1 cellular context compared by ENCODE assay signal in the genomic region with DNA sequence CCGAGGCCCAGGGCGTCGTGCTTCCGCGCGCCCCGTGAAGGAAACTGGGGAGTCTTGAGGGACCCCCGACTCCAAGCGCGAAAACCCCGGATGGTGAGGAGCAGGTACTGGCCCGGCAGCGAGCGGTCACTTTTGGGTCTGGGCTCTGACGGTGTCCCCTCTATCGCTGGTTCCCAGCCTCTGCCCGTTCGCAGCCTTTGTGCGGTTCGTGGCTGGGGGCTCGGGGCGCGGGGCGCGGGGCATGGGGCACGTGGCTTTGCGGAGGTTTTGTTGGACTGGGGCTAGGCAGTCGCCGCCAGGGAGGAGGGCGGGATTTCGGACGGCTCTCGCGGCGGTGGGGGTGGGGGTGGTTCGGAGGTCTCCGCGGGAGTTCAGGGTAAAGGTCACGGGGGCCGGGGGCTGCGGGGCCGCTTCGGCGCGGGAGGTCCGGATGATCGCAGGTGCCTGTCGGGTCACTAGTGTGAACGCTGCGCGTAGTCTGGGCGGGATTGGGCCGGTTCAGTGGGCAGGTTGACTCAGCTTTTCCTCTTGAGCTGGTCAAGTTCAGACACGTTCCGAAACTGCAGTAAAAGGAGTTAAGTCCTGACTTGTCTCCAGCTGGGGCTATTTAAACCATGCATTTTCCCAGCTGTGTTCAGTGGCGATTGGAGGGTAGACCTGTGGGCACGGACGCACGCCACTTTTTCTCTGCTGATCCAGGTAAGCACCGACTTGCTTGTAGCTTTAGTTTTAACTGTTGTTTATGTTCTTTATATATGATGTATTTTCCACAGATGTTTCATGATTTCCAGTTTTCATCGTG.
A peak's percentile ranks its signal among the peaks of the same experiment; 100 is the strongest.
TF ChIP-seq lines count a peak whose summit lies in the region.

No MANE protein-coding gene starts in this region.

TF ChIP-seq in H1, 55 proteins besides CTCF, POLR2A, EP300 and RAD21 (continued from another document):
- TF ChIP-seq SIN3A (conservative IDR thresholded peaks at IDR 0.05 in 1 of 2, IDR thresholded peaks at IDR 0.05 in 1 of 2; ENCODE audit: low read depth in 1 of 2, low read length in 2 of 2) (peak; percentile 32 to 70; a peak in 2 of 4 replicates), TCF12 (IDR thresholded peaks at IDR 0.05; ENCODE audit: low read depth, low read length) (peak; percentile 35; the same call in 1 of the 2 replicates), ASH2L (IDR thresholded peaks at IDR 0.05; ENCODE audit: low read length) (peak; percentile 9), HDAC2 (IDR thresholded peaks at IDR 0.05; ENCODE audit: borderline replicate concordance in 1 of 2, low read depth in 2 of 2, low read length in 2 of 2) (0 out of 4 replicates have a peak, but pooled peaks of 1 of the 2 experiments have one; percentile 4), CBX5 (IDR thresholded peaks at IDR 0.05; ENCODE audit: low read depth, low read length) (no peak), KDM5A (IDR thresholded peaks at IDR 0.05; ENCODE audit: low read length) (no peak), TAF1 (IDR thresholded peaks at IDR 0.05; ENCODE audit: low read depth, low read length) (peak; percentile 87), CEBPB (IDR thresholded peaks at IDR 0.05; ENCODE audit: low read depth, low read length) (no peak; the same call in 1 of the 2 replicates), MAFK (IDR thresholded peaks at IDR 0.05; ENCODE audit: low read depth, low read length) (peak; percentile 47; the same call in 1 of the 2 replicates), NRF1 (IDR thresholded peaks at IDR 0.05; ENCODE audit: low read depth, low read length) (no peak), SP2 (IDR thresholded peaks at IDR 0.05; ENCODE audit: low read length) (no peak), POLR2AphosphoS5 (IDR thresholded peaks at IDR 0.05; ENCODE audit: low read depth, low read length) (peak; percentile 80), BRCA1 (IDR thresholded peaks at IDR 0.05; ENCODE audit: low read depth, low read length) (no peak), SP1 (IDR thresholded peaks at IDR 0.05; ENCODE audit: low read depth, low read length) (peak; percentile 55; the same call in 1 of the 2 replicates), BACH1 (IDR thresholded peaks at IDR 0.05; ENCODE audit: low read length) (peak; percentile 90), GTF2F1 (IDR thresholded peaks at IDR 0.05; ENCODE audit: borderline replicate concordance, low read depth, low read length) (peak; percentile 1; the same call in 1 of the 2 replicates), RXRA (IDR thresholded peaks at IDR 0.05; ENCODE audit: insufficient read depth, low read depth, low read length) (peak; percentile 84), TAF7 (optimal IDR thresholded peaks at IDR 0.05; ENCODE audit: borderline replicate concordance, low read depth, low read length) (peak; percentile 52), SAP30 (IDR thresholded peaks at IDR 0.05; ENCODE audit: insufficient read depth, insufficient replicate concordance, low read length) (peak; percentile 51), JUND (IDR thresholded peaks at IDR 0.05; ENCODE audit: low read length) (peak; percentile 63; the same call in 1 of the 2 replicates), JUN (IDR thresholded peaks at IDR 0.05; ENCODE audit: low read depth, low read length) (peak; percentile 56; the same call in 1 of the 2 replicates), TBP (IDR thresholded peaks at IDR 0.05; ENCODE audit: low read depth, low read length) (peak; percentile 87), TEAD4 (IDR thresholded peaks at IDR 0.05; ENCODE audit: low read depth, low read length) (0 out of 2 replicates have a peak, but pooled peaks have one; percentile 1), PHF8 (conservative IDR thresholded peaks at IDR 0.05; ENCODE audit: low read depth, low read length) (peak; percentile 73), CHD1 (IDR thresholded peaks at IDR 0.05; ENCODE audit: low read depth, low read length) (no peak), SP4 (IDR thresholded peaks at IDR 0.05; ENCODE audit: low read length) (0 out of 2 replicates have a peak, but pooled peaks have one; percentile 34), KDM4A (IDR thresholded peaks at IDR 0.05; ENCODE audit: low read depth, low read length, severe bottlenecking) (peak; percentile 33)
- TF ChIP-seq, protein P1, sequence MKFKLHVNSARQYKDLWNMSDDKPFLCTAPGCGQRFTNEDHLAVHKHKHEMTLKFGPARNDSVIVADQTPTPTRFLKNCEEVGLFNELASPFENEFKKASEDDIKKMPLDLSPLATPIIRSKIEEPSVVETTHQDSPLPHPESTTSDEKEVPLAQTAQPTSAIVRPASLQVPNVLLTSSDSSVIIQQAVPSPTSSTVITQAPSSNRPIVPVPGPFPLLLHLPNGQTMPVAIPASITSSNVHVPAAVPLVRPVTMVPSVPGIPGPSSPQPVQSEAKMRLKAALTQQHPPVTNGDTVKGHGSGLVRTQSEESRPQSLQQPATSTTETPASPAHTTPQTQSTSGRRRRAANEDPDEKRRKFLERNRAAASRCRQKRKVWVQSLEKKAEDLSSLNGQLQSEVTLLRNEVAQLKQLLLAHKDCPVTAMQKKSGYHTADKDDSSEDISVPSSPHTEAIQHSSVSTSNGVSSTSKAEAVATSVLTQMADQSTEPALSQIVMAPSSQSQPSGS (IDR thresholded peaks at IDR 0.05; ENCODE audit: low read length): 0 out of 2 replicates have a peak, but pooled peaks have one; percentile 33
- TF ChIP-seq, protein P2, sequence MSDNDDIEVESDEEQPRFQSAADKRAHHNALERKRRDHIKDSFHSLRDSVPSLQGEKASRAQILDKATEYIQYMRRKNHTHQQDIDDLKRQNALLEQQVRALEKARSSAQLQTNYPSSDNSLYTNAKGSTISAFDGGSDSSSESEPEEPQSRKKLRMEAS (IDR thresholded peaks at IDR 0.05): peak; percentile 84
- TF ChIP-seq, protein P3, sequence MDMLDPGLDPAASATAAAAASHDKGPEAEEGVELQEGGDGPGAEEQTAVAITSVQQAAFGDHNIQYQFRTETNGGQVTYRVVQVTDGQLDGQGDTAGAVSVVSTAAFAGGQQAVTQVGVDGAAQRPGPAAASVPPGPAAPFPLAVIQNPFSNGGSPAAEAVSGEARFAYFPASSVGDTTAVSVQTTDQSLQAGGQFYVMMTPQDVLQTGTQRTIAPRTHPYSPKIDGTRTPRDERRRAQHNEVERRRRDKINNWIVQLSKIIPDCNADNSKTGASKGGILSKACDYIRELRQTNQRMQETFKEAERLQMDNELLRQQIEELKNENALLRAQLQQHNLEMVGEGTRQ (IDR thresholded peaks at IDR 0.05; ENCODE audit: low read length): peak; percentile 10; the same call in 1 of the 2 replicates
